10 cellular contexts compared by ENCODE assay signal in genomic region chr9:127926961-127927456, GRCh38. TPM values are rescaled to one million over a fixed set of nuclear protein-coding genes. Genes with fewer than 3 reads are reported as not detected.
DNase-seq lines count a peak whose midpoint lies in the region; ATAC-seq, FAIRE-seq and TF ChIP-seq lines count a peak whose summit lies in the region.
"Had no signal": no experiment of that assay in that cellular context is flagged by ENCODE, and none has a peak within 500 bp of the region (broad histone marks: within the 10 kb centered on the region; RNA-seq: fewer than 3 reads in every experiment).

No MANE protein-coding gene starts in this region.

- H3K18ac ChIP-seq in trophoblast cell (ENCODE audit: low read length), result no peak overlapping the region

- no peak overlapping the region for H3K4ac ChIP-seq in trophoblast cell (ENCODE audit: low read depth, low read length)

- no peak overlapping the region for H4K91ac ChIP-seq in trophoblast cell (ENCODE audit: low read depth, low read length)

- no peak overlapping the region for H2AK5ac ChIP-seq in trophoblast cell (ENCODE audit: low read length)

- peak; percentile 57 for DNase-seq in NCI-H1105 treated with DMSO at 0.1 percent for 48 hours (lab: John Stamatoyannopoulos, UW)
- no peak for DNase-seq in NCI-H1105 (lab: John Stamatoyannopoulos, UW)
- no peak for DNase-seq in NT2/D1 (ENCODE audit: low read depth, low spot score)
- DNase-seq in endothelial cell of umbilical vein (ENCODE audit: low read depth, low spot score), result no peak
- DNase-seq in trophoblast cell, result peak; percentile 61 to 72
- no peak for DNase-seq in amygdala (lab: John Stamatoyannopoulos, UW)
- no peak for DNase-seq in NCI-H2107 (lab: John Stamatoyannopoulos, UW)
- DNase-seq: hypothalamus had no signal

- FAIRE-seq in endothelial cell of umbilical vein (lab: Jason Lieb, UNC), result no peak
- FAIRE-seq: A549 had no signal

- H3K79me2 ChIP-seq in endothelial cell of umbilical vein (ENCODE audit: control insufficient read depth, insufficient read depth, low read length), result no peaks in the 10 kb centered on the region
- H3K79me2 ChIP-seq in trophoblast cell (ENCODE audit: control insufficient read depth, insufficient read depth, low read length, poor library complexity), result no peaks in the 10 kb centered on the region

- no TSS peak for BruUV-seq in endothelial cell of umbilical vein (replicated peaks; lab: Mats Ljungman, UMichigan)

- peaks cover 38% of the 10 kb centered on the region for H3K4me1 ChIP-seq in NT2/D1 (ENCODE audit: insufficient read depth, insufficient read length)
- peaks cover 17% of the 10 kb centered on the region for H3K4me1 ChIP-seq in endothelial cell of umbilical vein (ENCODE audit: control insufficient read depth, extremely low read depth, insufficient read depth, low read length)
- H3K4me1 ChIP-seq in trophoblast cell (ENCODE audit: control insufficient read depth in 1 of 2, insufficient read depth in 2 of 2, low read length in 2 of 2), result peaks cover 14 to 26% of the 10 kb centered on the region in 2 experiments

- POLR2A ChIA-PET in endothelial cell of umbilical vein (lab: Charles Lee), result no interaction called here

- intact Hi-C loops in endothelial cell of umbilical vein (cut with micrococcal nuclease), result no loop called here

- WGBS in trophoblast cell (ENCODE audit: extremely low coverage, insufficient coverage, insufficient read length), result no CpG with 5 or more reads among the region's 37 CpGs

- H3K23ac ChIP-seq in trophoblast cell (ENCODE audit: low read length), result no peak overlapping the region

- ATAC-seq in HG02852 (IDR thresholded peaks at IDR 0.05; ENCODE audit: unreplicated experiment), result no peak
- ATAC-seq: A549 had no signal

- H4K8ac ChIP-seq in trophoblast cell (ENCODE audit: low read depth, low read length), result peak overlapping the region; percentile 3

- dilution Hi-C loops in endothelial cell of umbilical vein (cut with MboI; ENCODE audit: extremely low pct_ligation_motif_present, low sequenced_read_pairs), result no loop called here

- no peaks in the 10 kb centered on the region for H3K9me1 ChIP-seq in endothelial cell of umbilical vein (replicated peaks; ENCODE audit: control insufficient read depth, extremely low read depth, insufficient read depth, low read length)

- peak overlapping the region; percentile 70 for H3K9ac ChIP-seq in NT2/D1 (ENCODE audit: insufficient read length, low read depth)
- no peak overlapping the region for H3K9ac ChIP-seq in endothelial cell of umbilical vein (replicated peaks; ENCODE audit: extremely low read depth, insufficient read depth, low read length)
- H3K9ac ChIP-seq in trophoblast cell (ENCODE audit: low read length), result no peak overlapping the region

- H3K36me3 ChIP-seq in NT2/D1 (ENCODE audit: insufficient read depth, insufficient read length, low read length) (no peaks in the 10 kb centered on the region), endothelial cell of umbilical vein (ENCODE audit: control insufficient read depth in 2 of 2, extremely low read depth in 1 of 2, insufficient read depth in 2 of 2, low read length in 2 of 2) (no peaks in the 10 kb centered on the region), trophoblast cell (ENCODE audit: control insufficient read depth in 1 of 2, insufficient read depth in 2 of 2, low read length in 2 of 2) (no peaks in the 10 kb centered on the region)

- H2BK12ac ChIP-seq in trophoblast cell (ENCODE audit: low read length), result no peak overlapping the region

- peak overlapping the region; percentile 10 for H3K4me2 ChIP-seq in endothelial cell of umbilical vein (ENCODE audit: insufficient read depth, low read length)
- H3K4me2 ChIP-seq in trophoblast cell (ENCODE audit: low read length), result peak overlapping the region; percentile 55
- H3K4me2 ChIP-seq: A549 had no signal

- no peaks in the 10 kb centered on the region for H4K20me1 ChIP-seq in endothelial cell of umbilical vein (replicated peaks; ENCODE audit: control insufficient read depth, extremely low read depth, insufficient read depth, low read length)

- H3K9me3 ChIP-seq in NT2/D1 (ENCODE audit: insufficient read depth, low read length), result no peaks in the 10 kb centered on the region
- no peaks in the 10 kb centered on the region for H3K9me3 ChIP-seq in endothelial cell of umbilical vein (replicated peaks; ENCODE audit: control insufficient read depth, insufficient read depth, low read length)
- H3K9me3 ChIP-seq in trophoblast cell (ENCODE audit: insufficient read depth, low read depth, low read length), result peaks cover 5% of the 10 kb centered on the region
- H3K9me3 ChIP-seq: A549 had no signal

- TF ChIP-seq CTCF in endothelial cell of umbilical vein (IDR thresholded peaks at IDR 0.05; ENCODE audit: extremely low read depth in 1 of 2, insufficient read depth in 1 of 2, low read depth in 1 of 2, low read length in 2 of 2), result no peak

- no peak overlapping the region for H2BK5ac ChIP-seq in trophoblast cell (ENCODE audit: low read depth, low read length, poor library complexity)

- H3K27ac ChIP-seq in endothelial cell of umbilical vein (ENCODE audit: insufficient read depth, low read depth, low read length) (no peak overlapping the region), trophoblast cell (ENCODE audit: low read depth, low read length) (no peak overlapping the region)

- no peak overlapping the region for H2BK120ac ChIP-seq in trophoblast cell (ENCODE audit: insufficient read depth, low read length, poor library complexity)

- H2AFZ ChIP-seq in endothelial cell of umbilical vein (ENCODE audit: low read depth, low read length) (peak overlapping the region; percentile 52), trophoblast cell (ENCODE audit: insufficient read depth, low read length, poor library complexity) (peak overlapping the region; percentile 73)

- no peak for TF ChIP-seq POLR2A in endothelial cell of umbilical vein (IDR thresholded peaks at IDR 0.05; ENCODE audit: low read depth, low read length)

- peak overlapping the region; percentile 68 for H3K4me3 ChIP-seq in NT2/D1 (ENCODE audit: insufficient read length, low read depth)
- no peak overlapping the region for H3K4me3 ChIP-seq in endothelial cell of umbilical vein (replicated peaks in 1 of 3; ENCODE audit: insufficient read depth in 1 of 3, low read depth in 1 of 3, low read length in 3 of 3)
- peak overlapping the region; percentile 53 for H3K4me3 ChIP-seq in trophoblast cell (ENCODE audit: low read depth, low read length)
- H3K4me3 ChIP-seq: A549 had no signal

- H3K27me3 ChIP-seq in NT2/D1 (ENCODE audit: insufficient read depth, insufficient read length) (peaks cover 57% of the 10 kb centered on the region), endothelial cell of umbilical vein (ENCODE audit: control insufficient read depth in 2 of 2, insufficient read depth in 2 of 2, low read length in 2 of 2) (peaks cover 3 to 6% of the 10 kb centered on the region in 2 experiments), trophoblast cell (ENCODE audit: insufficient read depth, low read length) (peaks cover 13% of the 10 kb centered on the region)

- CTCF ChIA-PET in endothelial cell of umbilical vein (lab: Charles Lee), result interaction anchor here (0.9 to 1.2 kb wide), 2 partner anchors 14 to 17 kb away, joined by 3 read pairs; no protein-coding TSS in a partner anchor

- H3K79me1 ChIP-seq in trophoblast cell (ENCODE audit: low read length), result peaks cover 5% of the 10 kb centered on the region

- H3K14ac ChIP-seq in trophoblast cell (ENCODE audit: low read length), result no peak overlapping the region

- no peak overlapping the region for H4K12ac ChIP-seq in trophoblast cell (ENCODE audit: low read depth, low read length)

RNA-seq across cellular contexts. Expression of gene PIP5KL1, which starts 3.6 kb away (rescaled TPM):
- 2.9 and 3.8 TPM in 2 replicates for total RNA-seq in endothelial cell of umbilical vein
- polyA plus RNA-seq in endothelial cell of umbilical vein, result 1.5 and 2.3 TPM in 2 replicates
- polyA plus RNA-seq in endothelial cell of umbilical vein (2011; cell fraction: cytosol; rRNA removed), result 0.28 and 0.87 TPM in 2 replicates
- 5.1 and 6.2 TPM in 2 replicates for polyA plus RNA-seq in endothelial cell of umbilical vein (2011; cell fraction: nucleus; rRNA removed)
- polyA plus RNA-seq in endothelial cell of umbilical vein (2012), result 0.56 and 1.3 TPM in 2 replicates
- 0.42 and 0.83 TPM in 2 replicates for polyA minus RNA-seq in endothelial cell of umbilical vein
- polyA minus RNA-seq in endothelial cell of umbilical vein (2011; cell fraction: cytosol; rRNA and poly(A)+ RNA removed), result 4.0 TPM
- 1.6 and 1.8 TPM in 2 replicates for polyA minus RNA-seq in endothelial cell of umbilical vein (2011; cell fraction: nucleus; rRNA and poly(A)+ RNA removed)
- 2.9 and 3.3 TPM in 2 replicates for polyA plus RNA-seq in trophoblast cell (2013)

RNA-seq across cellular contexts. Expression of gene ST6GALNAC4, which starts 10.2 kb away (rescaled TPM):
- 38.1 and 45.9 TPM in 2 replicates for total RNA-seq in endothelial cell of umbilical vein
- 85.3 and 108 TPM in 2 replicates for polyA plus RNA-seq in endothelial cell of umbilical vein
- 44.2 and 64.3 TPM in 2 replicates for polyA plus RNA-seq in endothelial cell of umbilical vein (2011; cell fraction: cytosol; rRNA removed)
- polyA plus RNA-seq in endothelial cell of umbilical vein (2011; cell fraction: nucleus; rRNA removed), result 38.1 and 41.5 TPM in 2 replicates
- 39.9 and 49.4 TPM in 2 replicates for polyA plus RNA-seq in endothelial cell of umbilical vein (2012)
- polyA minus RNA-seq in endothelial cell of umbilical vein, result 38.1 and 51.5 TPM in 2 replicates
- polyA minus RNA-seq in endothelial cell of umbilical vein (2011; cell fraction: cytosol; rRNA and poly(A)+ RNA removed), result 129 TPM
- 19.7 and 26.7 TPM in 2 replicates for polyA minus RNA-seq in endothelial cell of umbilical vein (2011; cell fraction: nucleus; rRNA and poly(A)+ RNA removed)
- 5.3 and 5.4 TPM in 2 replicates for polyA plus RNA-seq in trophoblast cell (2013)

RNA-seq across cellular contexts. Expression of gene DPM2, which starts 10.6 kb away (rescaled TPM):
- total RNA-seq in endothelial cell of umbilical vein, result 41.9 and 47.9 TPM in 2 replicates
- 63.9 and 85.0 TPM in 2 replicates for polyA plus RNA-seq in endothelial cell of umbilical vein
- 45.5 and 45.9 TPM in 2 replicates for polyA plus RNA-seq in endothelial cell of umbilical vein (2011; cell fraction: cytosol; rRNA removed)
- 31.6 and 39.0 TPM in 2 replicates for polyA plus RNA-seq in endothelial cell of umbilical vein (2011; cell fraction: nucleus; rRNA removed)
- 38.9 and 45.4 TPM in 2 replicates for polyA plus RNA-seq in endothelial cell of umbilical vein (2012)
- polyA minus RNA-seq in endothelial cell of umbilical vein, result 39.8 and 52.5 TPM in 2 replicates
- polyA minus RNA-seq in endothelial cell of umbilical vein (2011; cell fraction: cytosol; rRNA and poly(A)+ RNA removed), result 59.2 TPM
- 26.8 and 33.0 TPM in 2 replicates for polyA minus RNA-seq in endothelial cell of umbilical vein (2011; cell fraction: nucleus; rRNA and poly(A)+ RNA removed)
- polyA plus RNA-seq in trophoblast cell (2013), result 27.7 and 31.0 TPM in 2 replicates

RNA-seq across cellular contexts. Expression of gene ST6GALNAC6, which starts 27.6 kb away (rescaled TPM):
- total RNA-seq in endothelial cell of umbilical vein, result 43.0 and 43.5 TPM in 2 replicates
- 78.9 and 93.6 TPM in 2 replicates for polyA plus RNA-seq in endothelial cell of umbilical vein
- 43.5 and 55.9 TPM in 2 replicates for polyA plus RNA-seq in endothelial cell of umbilical vein (2011; cell fraction: cytosol; rRNA removed)
- polyA plus RNA-seq in endothelial cell of umbilical vein (2011; cell fraction: nucleus; rRNA removed), result 78.4 and 100.0 TPM in 2 replicates
- 27.3 and 41.2 TPM in 2 replicates for polyA plus RNA-seq in endothelial cell of umbilical vein (2012)
- polyA minus RNA-seq in endothelial cell of umbilical vein, result 50.1 and 50.4 TPM in 2 replicates
- polyA minus RNA-seq in endothelial cell of umbilical vein (2011; cell fraction: cytosol; rRNA and poly(A)+ RNA removed), result 17.7 TPM
- polyA minus RNA-seq in endothelial cell of umbilical vein (2011; cell fraction: nucleus; rRNA and poly(A)+ RNA removed), result 20.0 and 24.0 TPM in 2 replicates
- polyA plus RNA-seq in trophoblast cell (2013), result 9.1 and 10.5 TPM in 2 replicates

RNA-seq across cellular contexts. Expression of gene AK1, which starts 49.5 kb away (rescaled TPM):
- total RNA-seq in endothelial cell of umbilical vein, result 113 and 115 TPM in 2 replicates
- polyA plus RNA-seq in endothelial cell of umbilical vein, result 148 and 157 TPM in 2 replicates
- polyA plus RNA-seq in endothelial cell of umbilical vein (2011; cell fraction: cytosol; rRNA removed), result 189 and 191 TPM in 2 replicates
- 108 and 134 TPM in 2 replicates for polyA plus RNA-seq in endothelial cell of umbilical vein (2011; cell fraction: nucleus; rRNA removed)
- polyA plus RNA-seq in endothelial cell of umbilical vein (2012), result 173 and 181 TPM in 2 replicates
- 33.5 and 35.7 TPM in 2 replicates for polyA minus RNA-seq in endothelial cell of umbilical vein
- polyA minus RNA-seq in endothelial cell of umbilical vein (2011; cell fraction: cytosol; rRNA and poly(A)+ RNA removed), result 36.3 TPM
- polyA minus RNA-seq in endothelial cell of umbilical vein (2011; cell fraction: nucleus; rRNA and poly(A)+ RNA removed), result 5.2 TPM in 2 replicates
- polyA plus RNA-seq in trophoblast cell (2013), result 33.2 and 34.2 TPM in 2 replicates

Comparison
In these comparisons a context has a peak if more than half of its experiments do, and no peak if none do; other contexts are left out.
1. DNase-seq: peak in NCI-H1105 treated with DMSO at 0.1 percent for 48 hours (single experiment) and trophoblast cell (2 of 2); none in NCI-H1105 (single experiment), NT2/D1 (single experiment), endothelial cell of umbilical vein (single experiment), amygdala (0 of 56) and NCI-H2107 (single experiment).
2. H3K4me3 ChIP-seq: peak in NT2/D1 (single experiment) and trophoblast cell (single experiment); none in endothelial cell of umbilical vein (0 of 3).